In genomic region chr2:58006256-58006951, GRCh38 we compare ENCODE assay signal across 20 cellular contexts. TPM values are rescaled to one million over a fixed set of nuclear protein-coding genes. Genes with fewer than 3 reads are reported as not detected.
DNase-seq lines count a peak whose midpoint lies in the region; ATAC-seq and TF ChIP-seq lines count a peak whose summit lies in the region.
"Had no signal": no experiment of that assay in that cellular context is flagged by ENCODE, and none has a peak within 500 bp of the region (broad histone marks: within the 10 kb centered on the region; RNA-seq: fewer than 3 reads in every experiment).

No MANE protein-coding gene starts in this region.

- peaks cover 0 to 6% of the 10 kb centered on the region in 2 donors for H3K9me3 Mint-ChIP-seq in stimulated activated naive B cell treated with anti-CD40 and anti-IgM and Interleukin-4, amounts not matched to agents 10 μg/mL and 1 μg/mL and 100 μg/mL, for 72 hours
- no peaks in the 10 kb centered on the region for H3K9me3 Mint-ChIP-seq in activated CD4-positive, alpha-beta T cell treated with anti-CD3 and anti-CD28 coated beads, Interleukin-2, amount 10 ng/mL, durations not matched to agents 7 days and 5 days
- no peaks in the 10 kb centered on the region for H3K9me3 Mint-ChIP-seq in osteocyte (ENCODE audit: unreplicated experiment)
- H3K9me3 Mint-ChIP-seq: activated T-cell treated with anti-CD3 and anti-CD28 coated beads, Interleukin-2, amount 50 U/mL, for 72 hours; CD4-positive, alpha-beta memory T cell had no signal

- H3K4me3 Mint-ChIP-seq in stimulated activated naive B cell treated with anti-CD40 and anti-IgM and Interleukin-4, amounts not matched to agents 10 μg/mL and 1 μg/mL and 100 μg/mL, for 72 hours, result no peak overlapping the region
- H3K4me3 Mint-ChIP-seq in activated CD4-positive, alpha-beta T cell treated with anti-CD3 and anti-CD28 coated beads, Interleukin-2, amount 10 ng/mL, durations not matched to agents 7 days and 5 days, result no peak overlapping the region
- no peak overlapping the region for H3K4me3 Mint-ChIP-seq in osteocyte (ENCODE audit: unreplicated experiment)
- H3K4me3 Mint-ChIP-seq: activated T-cell treated with anti-CD3 and anti-CD28 coated beads, Interleukin-2, amount 50 U/mL, for 72 hours; CD4-positive, alpha-beta memory T cell; mesothelial cell of epicardium; T-helper 17 cell had no signal

- in situ Hi-C loops in G401 (cut with HindIII; ENCODE audit: low sequenced_read_pairs), result no loop called here

- no peak overlapping the region for H3K27ac Mint-ChIP-seq in stimulated activated naive B cell treated with anti-CD40 and anti-IgM and Interleukin-4, amounts not matched to agents 10 μg/mL and 1 μg/mL and 100 μg/mL, for 72 hours
- no peak overlapping the region for H3K27ac Mint-ChIP-seq in activated CD4-positive, alpha-beta T cell treated with anti-CD3 and anti-CD28 coated beads, Interleukin-2, amount 10 ng/mL, durations not matched to agents 7 days and 5 days
- H3K27ac Mint-ChIP-seq in osteocyte (ENCODE audit: unreplicated experiment), result no peak overlapping the region
- H3K27ac Mint-ChIP-seq: activated T-cell treated with anti-CD3 and anti-CD28 coated beads, Interleukin-2, amount 50 U/mL, for 72 hours; CD4-positive, alpha-beta memory T cell; mesothelial cell of epicardium; T-helper 17 cell had no signal

- TF ChIP-seq CTCF in osteocyte (IDR thresholded peaks at IDR 0.05), result no peak

- CTCF ChIA-PET in activated CD4-positive, alpha-beta T cell treated with anti-CD3 and anti-CD28 coated beads, Interleukin-2, amount 10 ng/mL, durations not matched to agents 7 days and 5 days (lab: Charles Lee), result no interaction called here

- POLR2A ChIA-PET in activated CD4-positive, alpha-beta T cell treated with anti-CD3 and anti-CD28 coated beads, Interleukin-2, amount 10 ng/mL, durations not matched to agents 7 days and 5 days (lab: Charles Lee), result no interaction called here

- DNase-seq in stimulated activated naive B cell treated with anti-CD40 and anti-IgM and Interleukin-4, amounts not matched to agents 10 μg/mL and 1 μg/mL and 100 μg/mL, for 72 hours, result no peak
- DNase-seq in activated CD4-positive, alpha-beta T cell treated with anti-CD3 and anti-CD28 coated beads, Interleukin-2, amount 10 ng/mL, durations not matched to agents 7 days and 5 days, result no peak
- DNase-seq in NCI-H2227 (lab: John Stamatoyannopoulos, UW; ENCODE audit: unreplicated experiment) (no peak), G401 (ENCODE audit: low spot score) (no peak), osteocyte (ENCODE audit: extremely low spot score, unreplicated experiment) (no peak)
- DNase-seq: activated CD4-positive, alpha-beta T cell treated with anti-CD3 and anti-CD28 coated beads for 4 hours; activated T-cell treated with anti-CD3 and anti-CD28 coated beads, Interleukin-2, amount 50 U/mL, for 72 hours; body of pancreas; CD4-positive, alpha-beta memory T cell; effector CD8-positive, alpha-beta T cell; foreskin melanocyte; GF-D8; NCI-H1105 treated with DMSO at 0.1 percent for 48 hours; NCI-H510A treated with DMSO at 0.1 percent for 48 hours; stimulated activated CD4-positive, alpha-beta T cell treated with anti-CD3 and anti-CD28 coated beads, Interleukin-12 subunit alpha, Interleukin-12 subunit beta, amount 100 ng/mL, for 4 hours; T-helper 17 cell had no signal

- H3K27me3 Mint-ChIP-seq in stimulated activated naive B cell treated with anti-CD40 and anti-IgM and Interleukin-4, amounts not matched to agents 10 μg/mL and 1 μg/mL and 100 μg/mL, for 72 hours, result no peaks in the 10 kb centered on the region
- peaks cover 2% of the 10 kb centered on the region for H3K27me3 Mint-ChIP-seq in activated CD4-positive, alpha-beta T cell treated with anti-CD3 and anti-CD28 coated beads, Interleukin-2, amount 10 ng/mL, durations not matched to agents 7 days and 5 days
- no peaks in the 10 kb centered on the region for H3K27me3 Mint-ChIP-seq in osteocyte (ENCODE audit: unreplicated experiment)
- H3K27me3 Mint-ChIP-seq: T-helper 17 cell had no signal

- H3K36me3 Mint-ChIP-seq in stimulated activated naive B cell treated with anti-CD40 and anti-IgM and Interleukin-4, amounts not matched to agents 10 μg/mL and 1 μg/mL and 100 μg/mL, for 72 hours, result peaks cover 0 to 5% of the 10 kb centered on the region in 2 donors
- H3K36me3 Mint-ChIP-seq in activated CD4-positive, alpha-beta T cell treated with anti-CD3 and anti-CD28 coated beads, Interleukin-2, amount 10 ng/mL, durations not matched to agents 7 days and 5 days (ENCODE audit: low read depth), result no peaks in the 10 kb centered on the region
- no peaks in the 10 kb centered on the region for H3K36me3 Mint-ChIP-seq in osteocyte (ENCODE audit: unreplicated experiment)
- H3K36me3 Mint-ChIP-seq: CD4-positive, alpha-beta memory T cell; mesothelial cell of epicardium had no signal

- peak; percentile 79 for ATAC-seq in GM19324 (IDR thresholded peaks at IDR 0.05; ENCODE audit: low FRiP score, unreplicated experiment)
- ATAC-seq in HG02763 (IDR thresholded peaks at IDR 0.05; ENCODE audit: unreplicated experiment), result peak; percentile 74
- ATAC-seq in HG03442 (IDR thresholded peaks at IDR 0.05; ENCODE audit: unreplicated experiment), result peak; percentile 67
- peak; percentile 67 to 86 for ATAC-seq in stimulated activated naive B cell treated with anti-CD40 and anti-IgM and Interleukin-4, amounts not matched to agents 10 μg/mL and 1 μg/mL and 100 μg/mL, for 72 hours (replicated peaks)
- ATAC-seq: activated T-cell treated with anti-CD3 and anti-CD28 coated beads, Interleukin-2, amount 50 U/mL, for 72 hours; body of pancreas; T-helper 17 cell had no signal

- H3K4me1 Mint-ChIP-seq in stimulated activated naive B cell treated with anti-CD40 and anti-IgM and Interleukin-4, amounts not matched to agents 10 μg/mL and 1 μg/mL and 100 μg/mL, for 72 hours, result peaks cover 7 to 10% of the 10 kb centered on the region in 2 donors
- H3K4me1 Mint-ChIP-seq in activated CD4-positive, alpha-beta T cell treated with anti-CD3 and anti-CD28 coated beads, Interleukin-2, amount 10 ng/mL, durations not matched to agents 7 days and 5 days, result no peaks in the 10 kb centered on the region
- H3K4me1 Mint-ChIP-seq in osteocyte (ENCODE audit: unreplicated experiment), result peaks cover 19% of the 10 kb centered on the region
- H3K4me1 Mint-ChIP-seq: CD4-positive, alpha-beta memory T cell; mesothelial cell of epicardium had no signal

RNA-seq across cellular contexts. Expression of gene VRK2, which starts 40.2 kb away (rescaled TPM):
- 10 to 100 TPM; 26.0 to 32.8 TPM for total RNA-seq in activated CD4-positive, alpha-beta T cell treated with anti-CD3 and anti-CD28 coated beads, Interleukin-2, amount 10 ng/mL, durations not matched to agents 7 days and 5 days
- total RNA-seq in G401 (2014; rRNA removed; shearing (Covaris generic)), result 16.9 and 20.6 TPM in 2 replicates
- 15.0 and 19.6 TPM in 2 replicates for total RNA-seq in osteocyte
